In the genomic region with DNA sequence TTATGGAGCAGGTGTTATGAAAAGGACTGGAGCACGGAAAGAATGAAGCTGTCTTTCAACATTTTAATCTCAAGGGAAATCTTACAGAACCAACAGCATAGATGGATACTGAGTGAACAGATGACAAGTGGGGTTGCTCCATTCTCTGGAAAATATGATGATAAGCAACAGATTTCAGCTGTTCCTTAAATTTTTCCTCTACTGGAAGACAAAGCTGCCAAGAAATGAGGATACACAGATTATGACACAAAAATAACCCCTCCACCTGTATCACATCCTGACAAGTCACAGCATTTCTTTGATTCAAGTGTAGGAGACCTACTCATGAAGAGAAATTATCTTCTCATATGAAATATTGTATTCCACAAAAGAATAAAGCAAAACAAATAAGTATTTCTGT, we compare ENCODE assay signal across 22 cellular contexts.
"Had no signal": no experiment of that assay in that cellular context is flagged by ENCODE, and none has a peak within 500 bp of the region (broad histone marks: within the 10 kb centered on the region; RNA-seq: fewer than 3 reads in every experiment).

No MANE protein-coding gene starts in this region.

- ATAC-seq: activated T-cell treated with anti-CD3 and anti-CD28 coated beads, Interleukin-2, amount 50 U/mL, for 72 hours; effector memory CD8-positive, alpha-beta T cell; esophagus mucosa; natural killer cell; stimulated activated naive CD8-positive, alpha-beta T cell treated with anti-CD3 and anti-CD28 coated beads, Interleukin-15, Interleukin-2, amounts not matched to agents 100 U/mL and 50 U/mL, for 24 hours had no signal

- H3K4me3 ChIP-seq: colonic mucosa, dorsolateral prefrontal cortex, left ventricle myocardium inferior, sigmoid colon, upper lobe of left lung had no signal

- DNase-seq: activated CD4-positive, alpha-beta memory T cell treated with anti-CD3 and anti-CD28 coated beads, Interleukin-2, amount 10 ng/mL, durations not matched to agents 7 days and 5 days; activated CD4-positive, alpha-beta T cell treated with anti-CD3 and anti-CD28 coated beads for 48 hours; activated effector memory CD4-positive, alpha-beta T cell treated with Interleukin-2 at 50 U/mL for 16 hours; activated naive CD4-positive, alpha-beta T cell treated with anti-CD3 and anti-CD28 coated beads for 36 hours; activated naive CD8-positive, alpha-beta T cell treated with anti-CD3 and anti-CD28 coated beads, Interleukin-2, amount 10 ng/mL, durations not matched to agents 7 days and 5 days; activated T-cell treated with anti-CD3 and anti-CD28 coated beads, Interleukin-2, amount 50 U/mL, for 72 hours; amniotic stem cell; colonic mucosa; dorsolateral prefrontal cortex; effector memory CD8-positive, alpha-beta T cell; hippocampal formation; kidney glomerular epithelial cell; left ventricle myocardium inferior; mammary epithelial cell; midbrain; natural killer cell; retina; sigmoid colon; stimulated activated CD4-positive, alpha-beta T cell treated with anti-CD3 and anti-CD28 coated beads, Interleukin-4, amount 100 ng/mL, for 24 hours; stimulated activated naive CD8-positive, alpha-beta T cell treated with anti-CD3 and anti-CD28 coated beads, Interleukin-15, Interleukin-2, amounts not matched to agents 100 U/mL and 50 U/mL, for 24 hours; upper lobe of left lung had no signal

- H3K27ac ChIP-seq: colonic mucosa, left ventricle myocardium inferior, sigmoid colon, upper lobe of left lung had no signal

- H3K27me3 ChIP-seq: colonic mucosa, sigmoid colon, upper lobe of left lung had no signal

- H3K9me3 ChIP-seq: colonic mucosa, sigmoid colon, upper lobe of left lung had no signal

- H3K36me3 ChIP-seq: colonic mucosa, left ventricle myocardium inferior, sigmoid colon, upper lobe of left lung had no signal
